Comparison of ENCODE assay signal across 8 cellular contexts in genomic region chr20:37179671-37180524, GRCh38. TPM values are rescaled to one million over a fixed set of nuclear protein-coding genes. Genes with fewer than 3 reads are reported as not detected.
DNase-seq lines count a peak whose midpoint lies in the region; ATAC-seq lines count a peak whose summit lies in the region.

No MANE protein-coding gene starts in this region.

- no peak overlapping the region for H2BK5ac ChIP-seq in mesendoderm (ENCODE audit: low read length)

- H4K8ac ChIP-seq in mesendoderm (ENCODE audit: low read depth, low read length), result no peak overlapping the region

- DNase-seq in NCI-H1105 (lab: John Stamatoyannopoulos, UW) (peak; percentile 14), NCI-H1105 treated with DMSO at 0.1 percent for 48 hours (lab: John Stamatoyannopoulos, UW) (no peak), NOMO-1 treated with DMSO at 0.1 percent for 48 hours (lab: John Stamatoyannopoulos, UW; ENCODE audit: unreplicated experiment) (peak; percentile 40), caudate nucleus (lab: John Stamatoyannopoulos, UW) (no peak), mesendoderm (peak; percentile 46), aorta (no peak), HuH-7.5 (ENCODE audit: low spot score) (no peak)

- H3K56ac ChIP-seq in mesendoderm (ENCODE audit: low read length), result peak overlapping the region; percentile 95

- H3K79me1 ChIP-seq in mesendoderm (ENCODE audit: low read length), result peaks cover 15% of the 10 kb centered on the region

- peak overlapping the region; percentile 40 for H3K4ac ChIP-seq in mesendoderm (ENCODE audit: low read depth, low read length)

- ATAC-seq in aorta (ENCODE audit: low FRiP score) (no peak), GM19023 (IDR thresholded peaks at IDR 0.05; ENCODE audit: unreplicated experiment) (no peak)

- H3K27ac ChIP-seq in caudate nucleus (ENCODE audit: low read depth, low read length) (peak overlapping the region; percentile 97), mesendoderm (ENCODE audit: low read depth, low read length) (peak overlapping the region; percentile 88), aorta (ENCODE audit: low read depth in 1 of 2, low read length in 2 of 2) (peak overlapping the region in 1 of 2 donors; percentile 98)

- H3K27me3 ChIP-seq in mesendoderm (ENCODE audit: insufficient read depth, low read length, poor library complexity), result no peaks in the 10 kb centered on the region
- H3K27me3 ChIP-seq in aorta (ENCODE audit: control insufficient read depth in 1 of 2, insufficient read depth in 2 of 2, low read length in 1 of 2), result no peaks in the 10 kb centered on the region

- H4K5ac ChIP-seq in mesendoderm (ENCODE audit: low read length), result no peak overlapping the region

- H3K23ac ChIP-seq in mesendoderm (ENCODE audit: low read length), result peak overlapping the region; percentile 45

- H2AK5ac ChIP-seq in mesendoderm (ENCODE audit: low read length), result no peak overlapping the region

- peak overlapping the region; percentile 95 for H3K9ac ChIP-seq in mesendoderm (ENCODE audit: low read length)

- H3K36me3 ChIP-seq in mesendoderm (ENCODE audit: control insufficient read depth, insufficient read depth, low read length) (peaks cover 3% of the 10 kb centered on the region), aorta (ENCODE audit: control insufficient read depth in 1 of 2, insufficient read depth in 2 of 2, low read length in 1 of 2) (no peaks in the 10 kb centered on the region)

- H3K9me3 ChIP-seq in aorta (ENCODE audit: control insufficient read depth, low read length), result no peaks in the 10 kb centered on the region

- intact Hi-C loops in aorta (cut with DNase I), result no loop called here

- no peak overlapping the region for H2BK120ac ChIP-seq in mesendoderm (ENCODE audit: low read depth, low read length)

- no CpG with 5 or more reads among the region's 18 CpGs for WGBS in mesendoderm (ENCODE audit: extremely low coverage, insufficient coverage, low lambda C conversion rate)
- 7% methylated on average over 18 of the region's 18 CpGs for WGBS in aorta, 2 donors

- H3K18ac ChIP-seq in mesendoderm (ENCODE audit: low read length), result no peak overlapping the region

- peaks cover 45% of the 10 kb centered on the region for H3K79me2 ChIP-seq in mesendoderm (ENCODE audit: control insufficient read depth, insufficient read depth, low read length)

- peak overlapping the region; percentile 63 for H3K4me2 ChIP-seq in mesendoderm (ENCODE audit: low read length)

- no peak overlapping the region for H2BK15ac ChIP-seq in mesendoderm (replicated peaks; ENCODE audit: low read depth)

- H3K4me1 ChIP-seq in mesendoderm (ENCODE audit: control insufficient read depth, low read depth, low read length) (peaks cover 5% of the 10 kb centered on the region), aorta (ENCODE audit: control insufficient read depth in 1 of 2, insufficient read depth in 2 of 2, low read length in 2 of 2) (peaks cover 0 to 4% of the 10 kb centered on the region in 2 donors)

- H3K4me3 ChIP-seq in mesendoderm (ENCODE audit: low read length) (peak overlapping the region; percentile 71), aorta (ENCODE audit: low read length in 2 of 2) (peak overlapping the region; percentile 65 to 91)

RNA-seq across cellular contexts. Expression of gene MROH8, which starts 0.6 kb away (rescaled TPM):
- polyA plus RNA-seq in mesendoderm (2013, experiment 1 of 2), result 0.70 TPM
- 0.39 TPM for polyA plus RNA-seq in mesendoderm (2013, experiment 2 of 2)
- total RNA-seq in aorta, result 1 to 10 TPM; 3.4 to 5.1 TPM
- 1 to 10 TPM in 1 of 2 donors, not detected in 1; 9.3 TPM for polyA plus RNA-seq in aorta

RNA-seq across cellular contexts. Expression of gene RPN2, which starts 0.8 kb away (rescaled TPM):
- polyA plus RNA-seq in mesendoderm (2013, experiment 1 of 2), result 236 TPM
- 234 TPM for polyA plus RNA-seq in mesendoderm (2013, experiment 2 of 2)
- 100 to 1,000 TPM; 125 to 137 TPM for total RNA-seq in aorta
- 100 to 1,000 TPM in 1 of 2 donors, 10 to 100 TPM in 1; 47.2 to 117 TPM for polyA plus RNA-seq in aorta

Comparison
In these comparisons a context has a peak if more than half of its experiments do, and no peak if none do; other contexts are left out.
1. DNase-seq: peak in NCI-H1105 (single experiment), NOMO-1 treated with DMSO at 0.1 percent for 48 hours (single experiment) and mesendoderm (single experiment); none in NCI-H1105 treated with DMSO at 0.1 percent for 48 hours (single experiment), caudate nucleus (0 of 61), aorta (0 of 2) and HuH-7.5 (single experiment).